Comparison of ENCODE assay signal across 30 cellular contexts in the genomic region with DNA sequence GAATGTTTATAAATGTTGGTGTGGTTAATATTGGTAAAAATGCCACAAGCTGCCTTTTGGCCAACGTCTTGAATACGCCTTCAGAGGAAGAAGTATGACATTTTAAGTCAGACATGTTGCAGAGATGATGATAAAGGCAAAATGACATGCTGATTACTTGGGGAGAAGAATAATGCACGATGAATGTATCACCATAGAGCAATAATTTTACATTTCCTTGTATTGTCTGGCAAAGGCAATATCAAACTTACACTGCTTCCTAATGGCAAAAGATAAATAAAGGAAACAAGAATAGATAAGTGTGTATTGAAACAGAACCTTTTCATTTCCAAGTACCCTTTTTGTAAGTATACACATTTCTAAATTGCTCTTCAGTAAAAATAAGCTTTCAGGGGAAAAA. TPM values are rescaled to one million over a fixed set of nuclear protein-coding genes. Genes with fewer than 3 reads are reported as not detected.
"Had no signal": no experiment of that assay in that cellular context is flagged by ENCODE, and none has a peak within 500 bp of the region (broad histone marks: within the 10 kb centered on the region; RNA-seq: fewer than 3 reads in every experiment).

No MANE protein-coding gene starts in this region.

- H3K27me3 ChIP-seq: neural progenitor cell, ovary, right lobe of liver, sigmoid colon, testis, tibial artery, transverse colon, upper lobe of right lung, uterus had no signal

- H3K4me3 Mint-ChIP-seq: naive thymus-derived CD8-positive, alpha-beta T cell; natural killer cell treated with Interleukin-12 subunit alpha and Interleukin-12 subunit beta and Interleukin-15 and Interleukin-18, amount 100 ng/mL, for 72 hours; nephron progenitor cell; neural progenitor cell; stimulated activated effector memory CD8-positive, alpha-beta T cell treated with anti-CD3 and anti-CD28 coated beads, Interleukin-12 subunit alpha, Interleukin-12 subunit beta, amount 100 ng/mL, for 72 hours; stimulated activated naive B cell treated with anti-CD40 and anti-IgM and Interleukin-4, amounts not matched to agents 10 μg/mL and 1 μg/mL and 100 μg/mL, for 72 hours; stimulated activated naive CD8-positive, alpha-beta T cell treated with anti-CD3 and anti-CD28 coated beads, Interleukin-15, Interleukin-2, amounts not matched to agents 100 ng/mL and 50 ng/mL, for 24 hours; type B pancreatic cell had no signal

- H3K9me3 Mint-ChIP-seq: naive thymus-derived CD8-positive, alpha-beta T cell; natural killer cell treated with Interleukin-12 subunit alpha and Interleukin-12 subunit beta and Interleukin-15 and Interleukin-18, amount 100 ng/mL, for 72 hours; nephron progenitor cell; neural progenitor cell; stimulated activated effector memory CD8-positive, alpha-beta T cell treated with anti-CD3 and anti-CD28 coated beads, Interleukin-12 subunit alpha, Interleukin-12 subunit beta, amount 100 ng/mL, for 72 hours; stimulated activated naive CD8-positive, alpha-beta T cell treated with anti-CD3 and anti-CD28 coated beads, Interleukin-15, Interleukin-2, amounts not matched to agents 100 ng/mL and 50 ng/mL, for 24 hours; type B pancreatic cell had no signal

- H3K27me3 Mint-ChIP-seq: type B pancreatic cell had no signal

- FAIRE-seq: small intestine had no signal

- H3K4me1 ChIP-seq: neural progenitor cell, parathyroid adenoma, psoas muscle, right lobe of liver, sigmoid colon, suprapubic skin, testis, tibial artery, transverse colon, upper lobe of right lung, uterus had no signal

- H3K27ac ChIP-seq: neural progenitor cell, ovary, parathyroid adenoma, psoas muscle, right lobe of liver, sigmoid colon, suprapubic skin, testis, tibial artery, transverse colon, upper lobe of right lung, uterus had no signal

- H3K9me3 ChIP-seq: ovary, psoas muscle, right lobe of liver, sigmoid colon, suprapubic skin, testis, tibial artery, transverse colon, upper lobe of right lung, uterus had no signal

- H3K79me2 ChIP-seq: parathyroid adenoma had no signal

- H3K36me3 Mint-ChIP-seq: naive thymus-derived CD8-positive, alpha-beta T cell; natural killer cell treated with Interleukin-12 subunit alpha and Interleukin-12 subunit beta and Interleukin-15 and Interleukin-18, amount 100 ng/mL, for 72 hours; neural progenitor cell; stimulated activated effector memory CD8-positive, alpha-beta T cell treated with anti-CD3 and anti-CD28 coated beads, Interleukin-12 subunit alpha, Interleukin-12 subunit beta, amount 100 ng/mL, for 72 hours; stimulated activated naive B cell treated with anti-CD40 and anti-IgM and Interleukin-4, amounts not matched to agents 10 μg/mL and 1 μg/mL and 100 μg/mL, for 72 hours; type B pancreatic cell had no signal

- H3K9ac ChIP-seq: neural progenitor cell, parathyroid adenoma had no signal

- H2AFZ ChIP-seq: neural progenitor cell, parathyroid adenoma had no signal

- H3K36me3 ChIP-seq: neural progenitor cell, ovary, right lobe of liver, sigmoid colon, suprapubic skin, tibial artery, transverse colon, upper lobe of right lung, uterus had no signal

- H3K4me1 Mint-ChIP-seq: naive thymus-derived CD8-positive, alpha-beta T cell; neural progenitor cell; stimulated activated effector memory CD8-positive, alpha-beta T cell treated with anti-CD3 and anti-CD28 coated beads, Interleukin-12 subunit alpha, Interleukin-12 subunit beta, amount 100 ng/mL, for 72 hours had no signal

- H3K4me2 ChIP-seq: neural progenitor cell had no signal

- DNase-seq: naive thymus-derived CD8-positive, alpha-beta T cell; nephron progenitor cell; occipital lobe; ovary; posterior cingulate gyrus; psoas muscle; right cardiac atrium; right lobe of liver; sigmoid colon; small intestine; stimulated activated CD4-positive, alpha-beta T cell treated with anti-CD3 and anti-CD28 coated beads, Interleukin-15, amount 100 ng/mL, for 24 hours; stimulated activated CD4-positive, alpha-beta T cell treated with anti-CD3 and anti-CD28 coated beads, Interleukin-2, amount 100 ng/mL, for 24 hours; stimulated activated CD4-positive, alpha-beta T cell treated with anti-CD3 and anti-CD28 coated beads, Interleukin-2, amount 100 ng/mL, for 48 hours; stimulated activated CD4-positive, alpha-beta T cell treated with anti-CD3 and anti-CD28 coated beads, Interleukin-4, amount 100 ng/mL, for 24 hours; stimulated activated naive B cell treated with anti-CD40 and anti-IgM and Interleukin-4, amounts not matched to agents 10 μg/mL and 1 μg/mL and 100 μg/mL, for 72 hours; stimulated activated naive CD4-positive, alpha-beta T cell treated with Interleukin-2 at 50 U/mL for 16 hours; substantia nigra; testis; tibial artery; transverse colon; upper lobe of right lung; uterus had no signal

- H3K27ac Mint-ChIP-seq: naive thymus-derived CD8-positive, alpha-beta T cell; natural killer cell treated with Interleukin-12 subunit alpha and Interleukin-12 subunit beta and Interleukin-15 and Interleukin-18, amount 100 ng/mL, for 72 hours; nephron progenitor cell; neural progenitor cell; progenitor cell of endocrine pancreas; stimulated activated effector memory CD8-positive, alpha-beta T cell treated with anti-CD3 and anti-CD28 coated beads, Interleukin-12 subunit alpha, Interleukin-12 subunit beta, amount 100 ng/mL, for 72 hours; stimulated activated naive B cell treated with anti-CD40 and anti-IgM and Interleukin-4, amounts not matched to agents 10 μg/mL and 1 μg/mL and 100 μg/mL, for 72 hours; stimulated activated naive CD8-positive, alpha-beta T cell treated with anti-CD3 and anti-CD28 coated beads, Interleukin-15, Interleukin-2, amounts not matched to agents 100 ng/mL and 50 ng/mL, for 24 hours; type B pancreatic cell had no signal

- H3K4me3 ChIP-seq: neural progenitor cell, ovary, psoas muscle, right lobe of liver, sigmoid colon, suprapubic skin, testis, tibial artery, transverse colon, upper lobe of right lung, uterus had no signal

RNA-seq across cellular contexts. Expression of gene MRC1, which starts 8.6 kb away (rescaled TPM):
- total RNA-seq: natural killer cell treated with Interleukin-12 subunit alpha and Interleukin-12 subunit beta and Interleukin-15 and Interleukin-18, amount 100 ng/mL, for 72 hours; progenitor cell of endocrine pancreas had no signal
- polyA plus RNA-seq: naive thymus-derived CD8-positive, alpha-beta T cell had no signal
